In genomic region chr6:32108094-32108627, GRCh38 we compare ENCODE assay signal across 9 cellular contexts. TPM values are rescaled to one million over a fixed set of nuclear protein-coding genes. Genes with fewer than 3 reads are reported as not detected.
DNase-seq lines count a peak whose midpoint lies in the region; ATAC-seq and TF ChIP-seq lines count a peak whose summit lies in the region.
"Had no signal": no experiment of that assay in that cellular context is flagged by ENCODE, and none has a peak within 500 bp of the region (broad histone marks: within the 10 kb centered on the region; RNA-seq: fewer than 3 reads in every experiment).

No MANE protein-coding gene starts in this region.

- intact Hi-C loops in sigmoid colon (cut with DNase I), result no loop called here

- H3K27me3 Mint-ChIP-seq in activated naive CD8-positive, alpha-beta T cell treated with anti-CD3 and anti-CD28 coated beads, Interleukin-2, amount 50 U/mL, for 24 hours, result peaks cover 14% of the 10 kb centered on the region

- H3K27ac ChIP-seq in GM23248, result peak overlapping the region; percentile 40
- H3K27ac ChIP-seq in right atrium auricular region, result peak overlapping the region; percentile 83 to 89
- H3K27ac ChIP-seq in sigmoid colon, result peak overlapping the region; percentile 70 to 80 (median 76)

- peak in 1 of 4 donors; percentile 30 for TF ChIP-seq EP300 in sigmoid colon (IDR thresholded peaks at IDR 0.05)

- peak overlapping the region; percentile 71 for H3K9ac ChIP-seq in GM23248

- TF ChIP-seq CTCF in right atrium auricular region (IDR thresholded peaks at IDR 0.05) (no peak), sigmoid colon (IDR thresholded peaks at IDR 0.05) (no peak)

- H3K79me2 ChIP-seq in GM23248 (ENCODE audit: insufficient read depth), result no peaks in the 10 kb centered on the region

- no peaks in the 10 kb centered on the region for H3K9me3 Mint-ChIP-seq in activated naive CD8-positive, alpha-beta T cell treated with anti-CD3 and anti-CD28 coated beads, Interleukin-2, amount 50 U/mL, for 24 hours

- in situ Hi-C loops in GM23248 (cut with MboI), result no loop called here

- no peak overlapping the region for H3K4me3 Mint-ChIP-seq in activated naive CD8-positive, alpha-beta T cell treated with anti-CD3 and anti-CD28 coated beads, Interleukin-2, amount 50 U/mL, for 24 hours

- H3K27ac Mint-ChIP-seq in activated naive CD8-positive, alpha-beta T cell treated with anti-CD3 and anti-CD28 coated beads, Interleukin-2, amount 50 U/mL, for 24 hours, result no peak overlapping the region

- H3K36me3 Mint-ChIP-seq in activated naive CD8-positive, alpha-beta T cell treated with anti-CD3 and anti-CD28 coated beads, Interleukin-2, amount 50 U/mL, for 24 hours (ENCODE audit: low read depth), result peaks cover 2% of the 10 kb centered on the region

- H3K4me3 ChIP-seq in GM23248, result peak overlapping the region; percentile 64
- H3K4me3 ChIP-seq in right atrium auricular region, result peak overlapping the region; percentile 45 to 54
- H3K4me3 ChIP-seq in sigmoid colon, result peak overlapping the region; percentile 20 to 48 (median 40)

- H3K9me2 ChIP-seq in GM23248 (ENCODE audit: insufficient read depth), result no peaks in the 10 kb centered on the region

- H4K20me1 ChIP-seq in GM23248 (ENCODE audit: insufficient read depth), result no peaks in the 10 kb centered on the region

- no peak for TF ChIP-seq POLR2A in sigmoid colon (IDR thresholded peaks at IDR 0.05)

- no peaks in the 10 kb centered on the region for H3K27me3 ChIP-seq in GM23248 (replicated peaks; ENCODE audit: insufficient read depth)
- H3K27me3 ChIP-seq in right atrium auricular region, result no peaks in the 10 kb centered on the region
- no peaks in the 10 kb centered on the region for H3K27me3 ChIP-seq in sigmoid colon

- H3F3A ChIP-seq in GM23248 (ENCODE audit: insufficient read depth), result peaks cover 8% of the 10 kb centered on the region

- H3K9me3 ChIP-seq in GM23248 (ENCODE audit: low read depth), result no peaks in the 10 kb centered on the region
- H3K9me3 ChIP-seq in right atrium auricular region, result no peaks in the 10 kb centered on the region
- no peaks in the 10 kb centered on the region for H3K9me3 ChIP-seq in sigmoid colon

- H3K36me3 ChIP-seq in GM23248 (ENCODE audit: low read depth) (no peaks in the 10 kb centered on the region; the same call in 1 of the 2 replicates), right atrium auricular region (no peaks in the 10 kb centered on the region), sigmoid colon (no peaks in the 10 kb centered on the region)

- peak; percentile 37 for ATAC-seq in activated naive CD8-positive, alpha-beta T cell treated with anti-CD3 and anti-CD28 coated beads, Interleukin-2, amount 50 U/mL, for 24 hours
- ATAC-seq in HG02623 (IDR thresholded peaks at IDR 0.05; ENCODE audit: unreplicated experiment) (no peak), GM18519 (IDR thresholded peaks at IDR 0.05; ENCODE audit: low FRiP score, unreplicated experiment) (no peak), GM21825 (IDR thresholded peaks at IDR 0.05; ENCODE audit: unreplicated experiment) (no peak)

- DNase-seq in GM23248 (peak; percentile 84), right atrium auricular region (ENCODE audit: low spot score) (peak; percentile 93), sigmoid colon (peak; percentile 87), RPMI8226 (no peak)
- DNase-seq in activated naive CD8-positive, alpha-beta T cell treated with anti-CD3 and anti-CD28 coated beads, Interleukin-2, amount 50 U/mL, for 24 hours, result no peak
- DNase-seq: NCI-H2029 had no signal

- H3K4me1 ChIP-seq in GM23248 (ENCODE audit: insufficient read depth), result peaks cover 43% of the 10 kb centered on the region
- peaks cover 0 to 82% of the 10 kb centered on the region in 2 donors for H3K4me1 ChIP-seq in right atrium auricular region
- peaks cover 0 to 65% (median 51%) of the 10 kb centered on the region in 4 donors for H3K4me1 ChIP-seq in sigmoid colon

- no peak overlapping the region for H2AFZ ChIP-seq in GM23248

- peak overlapping the region; percentile 81 for H3K4me2 ChIP-seq in GM23248 (ENCODE audit: unreplicated experiment)

- H3K4me1 Mint-ChIP-seq in activated naive CD8-positive, alpha-beta T cell treated with anti-CD3 and anti-CD28 coated beads, Interleukin-2, amount 50 U/mL, for 24 hours, result peaks cover 22% of the 10 kb centered on the region

- 1 to 3% methylated on average over 5 to 15 of the region's 15 CpGs for WGBS in GM23248 (ENCODE audit: low coverage in 1 of 2, low lambda C conversion rate in 2 of 2, missing lambda C conversion rate in 2 of 2), 2 experiments
- 1 to 5% methylated on average over 15 of the region's 15 CpGs for WGBS in sigmoid colon, 2 donors

RNA-seq across cellular contexts. Expression of gene TNXB, which starts 1.0 kb away (rescaled TPM):
- 23.5 and 23.8 TPM in 2 replicates for total RNA-seq in GM23248 (2014; rRNA removed; shearing (Covaris generic))
- polyA plus RNA-seq in GM23248 (2016; fragmentation: Nextera tagmentation; extraction: Ambion mirVana) (5.2 TPM in 2 replicates), sigmoid colon (10 to 100 TPM in 1 of 3 donors, 1 to 10 TPM in 2; 1.4 to 16.4 (median 7.2) TPM)
- total RNA-seq in right atrium auricular region (100 to 1,000 TPM; 138 to 210 TPM), sigmoid colon (100 to 1,000 TPM in 3 of 4 donors, 10 to 100 TPM in 1; 66.0 to 224 (median 116) TPM)

RNA-seq across cellular contexts. Expression of gene ATF6B, which starts 19.9 kb away (rescaled TPM):
- 33.3 and 37.3 TPM in 2 replicates for total RNA-seq in GM23248 (2014; rRNA removed; shearing (Covaris generic))
- polyA plus RNA-seq in GM23248 (2016; fragmentation: Nextera tagmentation; extraction: Ambion mirVana) (51.7 and 54.1 TPM in 2 replicates), sigmoid colon (10 to 100 TPM; 10.9 to 93.6 (median 14.4) TPM)
- total RNA-seq in right atrium auricular region (10 to 100 TPM; 15.0 to 15.3 TPM), sigmoid colon (10 to 100 TPM; 24.5 to 73.4 (median 24.8) TPM)

RNA-seq across cellular contexts. Expression of gene FKBPL, which starts 21.9 kb away (rescaled TPM):
- total RNA-seq in GM23248 (2014; rRNA removed; shearing (Covaris generic)), result 2.9 and 5.3 TPM in 2 replicates
- polyA plus RNA-seq in GM23248 (2016; fragmentation: Nextera tagmentation; extraction: Ambion mirVana), result 6.2 and 6.9 TPM in 2 replicates
- 1 to 10 TPM; 1.1 to 3.4 TPM for total RNA-seq in right atrium auricular region
- 1 to 10 TPM; 2.1 to 5.5 (median 4.2) TPM for total RNA-seq in sigmoid colon
- polyA plus RNA-seq in sigmoid colon, result 10 to 100 TPM in 1 of 3 donors, 1 to 10 TPM in 2; 4.9 to 10.4 (median 6.0) TPM

RNA-seq across cellular contexts. Expression of gene PRRT1, which starts 43.6 kb away (rescaled TPM):
- 1.2 TPM in 1 of 2 replicates, not detected in the other for total RNA-seq in GM23248 (2014; rRNA removed; shearing (Covaris generic))
- 2.1 and 2.2 TPM in 2 replicates for polyA plus RNA-seq in GM23248 (2016; fragmentation: Nextera tagmentation; extraction: Ambion mirVana)
- total RNA-seq in right atrium auricular region, result 1 to 10 TPM in 1 of 2 donors, under 1 TPM in 1; 0.70 to 1.1 TPM
- 1 to 10 TPM; 1.8 to 6.1 (median 3.1) TPM for total RNA-seq in sigmoid colon
- polyA plus RNA-seq in sigmoid colon, result 1 to 10 TPM in 2 of 3 donors, under 1 TPM in 1; 0.46 to 3.3 (median 1.8) TPM

RNA-seq across cellular contexts. Expression of gene PPT2, which starts 45.8 kb away (rescaled TPM):
- 12.8 and 16.2 TPM in 2 replicates for total RNA-seq in GM23248 (2014; rRNA removed; shearing (Covaris generic))
- polyA plus RNA-seq in GM23248 (2016; fragmentation: Nextera tagmentation; extraction: Ambion mirVana), result 10.3 and 14.3 TPM in 2 replicates
- 10 to 100 TPM; 19.5 to 27.0 TPM for total RNA-seq in right atrium auricular region
- 100 to 1,000 TPM in 2 of 4 donors, 10 to 100 TPM in 2; 15.5 to 126 (median 62.7) TPM for total RNA-seq in sigmoid colon
- 10 to 100 TPM in 1 of 3 donors, 1 to 10 TPM in 2; 3.0 to 13.0 (median 5.4) TPM for polyA plus RNA-seq in sigmoid colon

Comparison
In these comparisons a context has a peak if more than half of its experiments do, and no peak if none do; other contexts are left out.
1. DNase-seq: peak in GM23248 (single experiment), right atrium auricular region (single experiment) and sigmoid colon (single experiment); none in activated naive CD8-positive, alpha-beta T cell treated with anti-CD3 and anti-CD28 coated beads, Interleukin-2, amount 50 U/mL, for 24 hours (single experiment) and RPMI8226 (single experiment).
2. Peak in every context shown above with its lines, with median percentiles within 50 percentile points of each other: H3K27ac ChIP-seq and H3K4me3 ChIP-seq.